In genomic region chr6:32837651-32838113, GRCh38 we compare ENCODE assay signal across 8 cellular contexts. TPM values are rescaled to one million over a fixed set of nuclear protein-coding genes. Genes with fewer than 3 reads are reported as not detected.
DNase-seq lines count a peak whose midpoint lies in the region; ATAC-seq, FAIRE-seq and TF ChIP-seq lines count a peak whose summit lies in the region.

No MANE protein-coding gene starts in this region.

- FAIRE-seq in H1 (lab: Jason Lieb, UNC): no peak

- TF ChIP-seq POLR2A in H1 (IDR thresholded peaks at IDR 0.05; ENCODE audit: control extremely low read depth in 1 of 2, low read depth in 2 of 2, low read length in 2 of 2): no peak

- TF ChIP-seq CTCF in OCI-LY3 (IDR thresholded peaks at IDR 0.05; ENCODE audit: low read depth, low read length) (no peak), H1 (IDR thresholded peaks at IDR 0.05; ENCODE audit: control extremely low read depth in 1 of 3, insufficient read depth in 1 of 3, low read depth in 1 of 3, low read length in 3 of 3) (no peak), neutrophil (IDR thresholded peaks at IDR 0.05) (no peak)

- peak overlapping the region; percentile 22 for H4K91ac ChIP-seq in H1 (replicated peaks; ENCODE audit: insufficient read length, low read length)

- TF ChIP-seq RAD21 in H1 (IDR thresholded peaks at IDR 0.05 in 1 of 2, conservative IDR thresholded peaks at IDR 0.05 in 1 of 2; ENCODE audit: low read depth in 2 of 2, low read length in 2 of 2): no peak

- 0 out of 2 replicates have a peak overlapping the region, but pooled peaks have one; percentile 9 for H2BK12ac ChIP-seq in H1 (ENCODE audit: low read depth, low read length)

- no peak overlapping the region for H2BK5ac ChIP-seq in H1 (ENCODE audit: low read depth, low read length)

- peak overlapping the region; percentile 83; the same call in 1 of the 2 replicates for H2BK15ac ChIP-seq in H1 (ENCODE audit: low read length)

- H3K27ac ChIP-seq in OCI-LY3 (ENCODE audit: low read length): peak overlapping the region; percentile 71
- H3K27ac ChIP-seq in H1 (ENCODE audit: low read depth, low read length): no peak overlapping the region
- peak overlapping the region; percentile 98 for H3K27ac ChIP-seq in neutrophil

- H3K4ac ChIP-seq in H1 (replicated peaks; ENCODE audit: insufficient read length, low read depth, low read length): no peak overlapping the region

- 0 out of 2 replicates have a peak overlapping the region, but pooled peaks have one; percentile 54 for H4K8ac ChIP-seq in H1 (ENCODE audit: extremely low read depth, insufficient read depth, low read length)

- POLR2A ChIA-PET in H1 (lab: Charles Lee; ENCODE audit: partially characterized antibody): interaction anchor here (0.9 to 3.0 kb wide), 7 partner anchors 10 to 243 kb away, joined by 4 to 26 read pairs (median 6); partner anchors contain the start of genes PSMB9 and TAP1

- H3K14ac ChIP-seq in H1 (ENCODE audit: insufficient read length): no peak overlapping the region

- H3K36me3 ChIP-seq in OCI-LY3 (replicated peaks; ENCODE audit: low read depth, low read length) (peaks cover 49% of the 10 kb centered on the region), H1 (ENCODE audit: control insufficient read depth in 2 of 4, insufficient read depth in 4 of 4, low read length in 3 of 4) (no peaks in the 10 kb centered on the region; a peak in 2 of 8 replicates), neutrophil (peaks cover 69% of the 10 kb centered on the region)

- H3K4me3 ChIP-seq in GM08714 (ENCODE audit: low read length): peak overlapping the region; percentile 81
- peak overlapping the region; percentile 89 for H3K4me3 ChIP-seq in OCI-LY3 (ENCODE audit: low read length)
- H3K4me3 ChIP-seq in H1 (ENCODE audit: extremely low read depth in 1 of 4, insufficient read depth in 2 of 4, low read depth in 3 of 4, low read length in 4 of 4): peak overlapping the region; percentile 53 to 81 (median 68)
- H3K4me3 ChIP-seq in neutrophil (ENCODE audit: low read depth in 1 of 2, low read length in 1 of 2): peak overlapping the region; percentile 74 to 88

- H3K18ac ChIP-seq in H1 (ENCODE audit: extremely low read depth, low read length): peak overlapping the region; percentile 29; the same call in 1 of the 2 replicates

- no peak overlapping the region for H3K56ac ChIP-seq in H1 (replicated peaks; ENCODE audit: insufficient read length, low read depth, low read length)

- H3K23me2 ChIP-seq in H1 (ENCODE audit: low read depth, low read length): peaks cover 3% of the 10 kb centered on the region

- no peak for TF ChIP-seq EP300 in H1 (IDR thresholded peaks at IDR 0.05; ENCODE audit: borderline replicate concordance in 1 of 2, low read depth in 2 of 2, low read length in 2 of 2)

- no peak overlapping the region for H2BK20ac ChIP-seq in H1 (ENCODE audit: low read length)

- H3K9me3 ChIP-seq in OCI-LY3 (ENCODE audit: insufficient read depth, low read length) (no peaks in the 10 kb centered on the region), H1 (ENCODE audit: insufficient read depth in 2 of 2, low read depth in 1 of 2, low read length in 1 of 2) (no peaks in the 10 kb centered on the region), neutrophil (no peaks in the 10 kb centered on the region)

- CTCF ChIA-PET in H1 (lab: Charles Lee; ENCODE audit: partially characterized antibody): interaction anchor here (0.8 to 11.2 kb wide), 16 partner anchors 10 to 129 kb away, joined by 3 to 402 read pairs (median 12); partner anchors contain the start of genes BRD2, HLA-DMA, HLA-DMB and PSMB9

- H2AFZ ChIP-seq in OCI-LY3 (ENCODE audit: low read depth, low read length) (no peak overlapping the region), H1 (ENCODE audit: low read length) (0 out of 2 replicates have a peak overlapping the region, but pooled peaks have one; percentile 44)

- H3K79me2 ChIP-seq in OCI-LY3 (ENCODE audit: low read length) (peaks cover 18% of the 10 kb centered on the region), H1 (ENCODE audit: control insufficient read depth in 1 of 2, insufficient read depth in 2 of 2, low read length in 2 of 2) (no peaks in the 10 kb centered on the region)

- H2AK5ac ChIP-seq in H1 (ENCODE audit: low read depth, low read length): no peak overlapping the region

- H3K9ac ChIP-seq in OCI-LY3 (ENCODE audit: low read length) (peak overlapping the region; percentile 77), H1 (replicated peaks in 1 of 4; ENCODE audit: extremely low read depth in 1 of 4, low read depth in 3 of 4, low read length in 3 of 4) (peak overlapping the region in 3 of 4 experiments; percentile 13 to 36 (median 16); a peak in 3 of 7 replicates)

- no peaks in the 10 kb centered on the region for H4K20me1 ChIP-seq in OCI-LY3 (ENCODE audit: insufficient read depth, low read length)
- H4K20me1 ChIP-seq in H1 (replicated peaks in 1 of 2; ENCODE audit: control insufficient read depth in 1 of 2, insufficient read depth in 2 of 2, low read length in 2 of 2): peaks cover 0 to 1% of the 10 kb centered on the region in 2 experiments

- H3K23ac ChIP-seq in H1 (ENCODE audit: insufficient read length): no peak overlapping the region

- H2BK120ac ChIP-seq in H1 (replicated peaks; ENCODE audit: low read depth, low read length): no peak overlapping the region

- peak overlapping the region; percentile 96 for H3K4me2 ChIP-seq in OCI-LY3 (ENCODE audit: low read length)
- peak overlapping the region; percentile 59 to 80 for H3K4me2 ChIP-seq in H1 (ENCODE audit: insufficient read depth in 1 of 2, low read depth in 2 of 2, low read length in 2 of 2)

- DNase-seq in H1 (ENCODE audit: low read depth in 1 of 2, low spot score in 2 of 2) (no peak), NCI-H345 treated with DMSO at 0.1 percent for 48 hours (lab: John Stamatoyannopoulos, UW; ENCODE audit: unreplicated experiment) (no peak), NOMO-1 (lab: John Stamatoyannopoulos, UW; ENCODE audit: unreplicated experiment in 2 of 2) (no peak)
- no peak for DNase-seq in activated CD8-positive, alpha-beta memory T cell treated with anti-CD3 and anti-CD28 coated beads, Interleukin-2, amount 50 U/mL, for 4 hours

- H4K5ac ChIP-seq in H1 (ENCODE audit: insufficient read length, low read depth, low read length): no peak overlapping the region

- no peak for ATAC-seq in HG02981 (IDR thresholded peaks at IDR 0.05; ENCODE audit: unreplicated experiment)

- no peaks in the 10 kb centered on the region for H3K79me1 ChIP-seq in H1 (ENCODE audit: low read depth, low read length)

- H3K27me3 ChIP-seq in OCI-LY3 (ENCODE audit: low read depth, low read length) (no peaks in the 10 kb centered on the region), H1 (replicated peaks in 1 of 4; ENCODE audit: control insufficient read depth in 3 of 4, extremely low read depth in 1 of 4, insufficient read depth in 3 of 4, low read length in 3 of 4) (peaks cover 0 to 4% (median 0%) of the 10 kb centered on the region in 4 experiments; a peak in 1 of 7 replicates), neutrophil (no peaks in the 10 kb centered on the region)

- WGBS in H1 (ENCODE audit: extremely low coverage in 1 of 2, insufficient coverage in 1 of 2, insufficient read length in 1 of 2, insufficient replicate concordance in 2 of 2, low coverage in 1 of 2, low lambda C conversion rate in 2 of 2, missing lambda C conversion rate in 1 of 2), 2 experiments: 49% methylated on average over 12 of the region's 12 CpGs; no CpG with 5 or more reads in 1 of the 2 experiments

- H3K4me1 ChIP-seq in OCI-LY3 (ENCODE audit: low read length) (peaks cover 44% of the 10 kb centered on the region), H1 (replicated peaks in 1 of 4; ENCODE audit: control insufficient read depth in 3 of 4, insufficient read depth in 4 of 4, low read length in 3 of 4) (peaks cover 0 to 7% (median 4%) of the 10 kb centered on the region in 4 experiments; a peak in 5 of 7 replicates), neutrophil (ENCODE audit: control insufficient read depth in 1 of 2, insufficient read depth in 1 of 2, low read depth in 1 of 2, low read length in 1 of 2) (peaks cover 23 to 38% of the 10 kb centered on the region in 2 experiments)

RNA-seq across cellular contexts. Expression of gene TAP2, which starts 0.9 kb away (rescaled TPM):
- 24.3 and 27.2 TPM in 2 replicates for total RNA-seq in H1 (2021; fragmentation: NEBNext Ultra II Directional; extraction: Animal tissue kit (Norgen Biotek cat#: 25700))
- 11.3 and 19.9 TPM in 2 replicates for polyA plus RNA-seq in H1 (2011; rRNA removed)
- polyA plus RNA-seq in H1 (2011; cell fraction: cytosol; rRNA removed): 16.1 TPM
- 56.5 TPM for polyA plus RNA-seq in H1 (2011; cell fraction: nucleus; rRNA removed)
- polyA plus RNA-seq in H1 (2012, experiment 1 of 2): 8.4 to 30.2 TPM (median 25.2 TPM) in 4 replicates
- 9.2 TPM for polyA plus RNA-seq in H1 (2012, experiment 2 of 2)
- polyA plus RNA-seq in H1 (2013, experiment 1 of 2): 11.3 TPM
- 13.1 TPM for polyA plus RNA-seq in H1 (2013, experiment 2 of 2)
- polyA minus RNA-seq in H1 (2011; rRNA and poly(A)+ RNA removed): 18.7 and 33.0 TPM in 2 replicates
- polyA minus RNA-seq in H1 (2011; cell fraction: cytosol; rRNA and poly(A)+ RNA removed): 5.8 TPM
- 13.7 TPM for polyA minus RNA-seq in H1 (2011; cell fraction: nucleus; rRNA and poly(A)+ RNA removed)

RNA-seq across cellular contexts. Expression of gene PSMB8, which starts 6.2 kb away (rescaled TPM):
- total RNA-seq in H1 (2021; fragmentation: NEBNext Ultra II Directional; extraction: Animal tissue kit (Norgen Biotek cat#: 25700)): 18.4 and 22.0 TPM in 2 replicates
- polyA plus RNA-seq in H1 (2011; rRNA removed): 26.9 and 43.0 TPM in 2 replicates
- polyA plus RNA-seq in H1 (2011; cell fraction: cytosol; rRNA removed): 33.9 TPM
- 26.7 TPM for polyA plus RNA-seq in H1 (2011; cell fraction: nucleus; rRNA removed)
- polyA plus RNA-seq in H1 (2012, experiment 1 of 2): 19.4 to 42.4 TPM (median 35.3 TPM) in 4 replicates
- 39.2 TPM for polyA plus RNA-seq in H1 (2012, experiment 2 of 2)
- 17.7 TPM for polyA plus RNA-seq in H1 (2013, experiment 1 of 2)
- 18.9 TPM for polyA plus RNA-seq in H1 (2013, experiment 2 of 2)
- polyA minus RNA-seq in H1 (2011; rRNA and poly(A)+ RNA removed): 11.7 and 15.3 TPM in 2 replicates
- polyA minus RNA-seq in H1 (2011; cell fraction: cytosol; rRNA and poly(A)+ RNA removed): 7.9 TPM
- 7.9 TPM for polyA minus RNA-seq in H1 (2011; cell fraction: nucleus; rRNA and poly(A)+ RNA removed)

RNA-seq across cellular contexts. Expression of gene TAP1, which starts 15.8 kb away (rescaled TPM):
- 16.8 TPM in 2 replicates for total RNA-seq in H1 (2021; fragmentation: NEBNext Ultra II Directional; extraction: Animal tissue kit (Norgen Biotek cat#: 25700))
- polyA plus RNA-seq in H1 (2011; rRNA removed): 20.1 and 22.0 TPM in 2 replicates
- polyA plus RNA-seq in H1 (2011; cell fraction: cytosol; rRNA removed): 21.6 TPM
- 35.5 TPM for polyA plus RNA-seq in H1 (2011; cell fraction: nucleus; rRNA removed)
- 21.4 to 30.6 TPM (median 29.9 TPM) in 4 replicates for polyA plus RNA-seq in H1 (2012, experiment 1 of 2)
- polyA plus RNA-seq in H1 (2012, experiment 2 of 2): 30.6 TPM
- 13.5 TPM for polyA plus RNA-seq in H1 (2013, experiment 1 of 2)
- polyA plus RNA-seq in H1 (2013, experiment 2 of 2): 13.6 TPM
- polyA minus RNA-seq in H1 (2011; rRNA and poly(A)+ RNA removed): 30.3 and 33.8 TPM in 2 replicates
- polyA minus RNA-seq in H1 (2011; cell fraction: cytosol; rRNA and poly(A)+ RNA removed): 12.2 TPM
- 9.6 TPM for polyA minus RNA-seq in H1 (2011; cell fraction: nucleus; rRNA and poly(A)+ RNA removed)

RNA-seq across cellular contexts. Expression of gene PSMB9, which starts 16.3 kb away (rescaled TPM):
- total RNA-seq in H1 (2021; fragmentation: NEBNext Ultra II Directional; extraction: Animal tissue kit (Norgen Biotek cat#: 25700)): 2.9 and 4.5 TPM in 2 replicates
- polyA plus RNA-seq in H1 (2011; rRNA removed): 12.5 and 22.8 TPM in 2 replicates
- polyA plus RNA-seq in H1 (2011; cell fraction: cytosol; rRNA removed): 11.0 TPM
- polyA plus RNA-seq in H1 (2011; cell fraction: nucleus; rRNA removed): 9.4 TPM
- 2.0 to 13.4 TPM (median 8.9 TPM) in 4 replicates for polyA plus RNA-seq in H1 (2012, experiment 1 of 2)
- 9.9 TPM for polyA plus RNA-seq in H1 (2012, experiment 2 of 2)
- polyA plus RNA-seq in H1 (2013, experiment 1 of 2): 1.3 TPM
- 1.6 TPM for polyA plus RNA-seq in H1 (2013, experiment 2 of 2)
- polyA minus RNA-seq in H1 (2011; rRNA and poly(A)+ RNA removed): 2.1 and 8.2 TPM in 2 replicates
- 3.7 TPM for polyA minus RNA-seq in H1 (2011; cell fraction: cytosol; rRNA and poly(A)+ RNA removed)
- not detected for polyA minus RNA-seq in H1 (2011; cell fraction: nucleus; rRNA and poly(A)+ RNA removed)

RNA-seq across cellular contexts. Expression of gene HLA-DOB, which starts 20.9 kb away (rescaled TPM):
- total RNA-seq in H1 (2021; fragmentation: NEBNext Ultra II Directional; extraction: Animal tissue kit (Norgen Biotek cat#: 25700)): 0.27 TPM in 1 of 2 replicates, not detected in the other
- 0.19 and 0.35 TPM in 2 replicates for polyA plus RNA-seq in H1 (2011; rRNA removed)
- 0.28 TPM for polyA plus RNA-seq in H1 (2011; cell fraction: cytosol; rRNA removed)
- 0.36 TPM for polyA plus RNA-seq in H1 (2011; cell fraction: nucleus; rRNA removed)
- 0.20 to 0.55 TPM (median 0.21 TPM) in 3 of 4 replicates, not detected in the other for polyA plus RNA-seq in H1 (2012, experiment 1 of 2)
- polyA plus RNA-seq in H1 (2012, experiment 2 of 2): 0.37 TPM
- 0.26 TPM for polyA plus RNA-seq in H1 (2013, experiment 1 of 2)
- polyA plus RNA-seq in H1 (2013, experiment 2 of 2): 0.53 TPM
- 0.16 and 0.46 TPM in 2 replicates for polyA minus RNA-seq in H1 (2011; rRNA and poly(A)+ RNA removed)
- not detected for polyA minus RNA-seq in H1 (2011; cell fraction: cytosol; rRNA and poly(A)+ RNA removed)
- polyA minus RNA-seq in H1 (2011; cell fraction: nucleus; rRNA and poly(A)+ RNA removed): 0.50 TPM
